In genomic region chr16:49928176-49928892, GRCh38 we compare ENCODE assay signal across 12 cellular contexts.
"Had no signal": no experiment of that assay in that cellular context is flagged by ENCODE, and none has a peak within 500 bp of the region (broad histone marks: within the 10 kb centered on the region; RNA-seq: fewer than 3 reads in every experiment).

No MANE protein-coding gene starts in this region.

- H3K27ac ChIP-seq: pancreas, SK-N-MC, skin epidermis had no signal

- H3K9me3 ChIP-seq: pancreas had no signal

- H3K4me1 ChIP-seq: pancreas had no signal

- H3K27me3 ChIP-seq: pancreas had no signal

- ATAC-seq: activated CD4-positive, CD25-positive, alpha-beta regulatory T cell treated with anti-CD3 and anti-CD28 coated beads, Interleukin-2, amount 50 U/mL, for 24 hours; activated naive CD8-positive, alpha-beta T cell treated with anti-CD3 and anti-CD28 coated beads, Interleukin-2, amount 50 U/mL, for 24 hours; pancreas; stimulated activated naive CD8-positive, alpha-beta T cell treated with anti-CD3 and anti-CD28 coated beads, Interleukin-15, Interleukin-2, amounts not matched to agents 100 U/mL and 50 U/mL, for 24 hours had no signal

- H3K4me3 ChIP-seq: pancreas, SK-N-MC, skin epidermis had no signal

- DNase-seq: activated CD4-positive, alpha-beta T cell treated with anti-CD3 and anti-CD28 coated beads, Interleukin-2, amount 50 U/mL, for 1 hour; activated naive CD4-positive, alpha-beta T cell treated with anti-CD3 and anti-CD28 coated beads for 36 hours; activated naive CD8-positive, alpha-beta T cell treated with anti-CD3 and anti-CD28 coated beads, Interleukin-2, amount 50 U/mL, for 24 hours; erythroblast; hippocampal formation; kidney; pancreas; stimulated activated CD4-positive, alpha-beta T cell treated with anti-CD3 and anti-CD28 coated beads, Interleukin-4, amount 100 ng/mL, for 24 hours; stimulated activated naive CD8-positive, alpha-beta T cell treated with anti-CD3 and anti-CD28 coated beads, Interleukin-15, Interleukin-2, amounts not matched to agents 100 U/mL and 50 U/mL, for 24 hours had no signal

- H3K36me3 ChIP-seq: pancreas had no signal
